10 cellular contexts compared by ENCODE assay signal in genomic region chr7:155660758-155661093, GRCh38. TPM values are rescaled to one million over a fixed set of nuclear protein-coding genes. Genes with fewer than 3 reads are reported as not detected.
DNase-seq lines count a peak whose midpoint lies in the region; ATAC-seq and TF ChIP-seq lines count a peak whose summit lies in the region.
"Had no signal": no experiment of that assay in that cellular context is flagged by ENCODE, and none has a peak within 500 bp of the region (broad histone marks: within the 10 kb centered on the region; RNA-seq: fewer than 3 reads in every experiment).

No MANE protein-coding gene starts in this region.

- no peaks in the 10 kb centered on the region for H3K9me2 ChIP-seq in PC-3 (replicated peaks; ENCODE audit: low read length)

- CTCF ChIA-PET in PC-3 (lab: Charles Lee): no interaction called here

- no peak overlapping the region for H3K4me3 Mint-ChIP-seq in activated T-helper 1 cell treated with anti-CD3 and anti-CD28 coated beads, Interleukin-12 subunit alpha, Interleukin-12 subunit beta, Interleukin-2, Interleukin-4 antibody, amounts not matched to agents 30 ng/mL and 10 ng/mL and 1 ng/mL, durations not matched to agents 14 hours and 24 hours and 36 hours
- H3K4me3 Mint-ChIP-seq in glutamatergic neuron (ENCODE audit: unreplicated experiment): no peak overlapping the region

- no peaks in the 10 kb centered on the region for H3K27me3 Mint-ChIP-seq in activated T-helper 1 cell treated with anti-CD3 and anti-CD28 coated beads, Interleukin-12 subunit alpha, Interleukin-12 subunit beta, Interleukin-2, Interleukin-4 antibody, amounts not matched to agents 30 ng/mL and 10 ng/mL and 1 ng/mL, durations not matched to agents 14 hours and 24 hours and 36 hours (ENCODE audit: insufficient read depth)
- H3K27me3 Mint-ChIP-seq in glutamatergic neuron (ENCODE audit: unreplicated experiment): peaks cover 4% of the 10 kb centered on the region

- peaks cover 54% of the 10 kb centered on the region for H3K4me1 Mint-ChIP-seq in activated T-helper 1 cell treated with anti-CD3 and anti-CD28 coated beads, Interleukin-12 subunit alpha, Interleukin-12 subunit beta, Interleukin-2, Interleukin-4 antibody, amounts not matched to agents 30 ng/mL and 10 ng/mL and 1 ng/mL, durations not matched to agents 14 hours and 24 hours and 36 hours (ENCODE audit: low read depth)
- H3K4me1 Mint-ChIP-seq in glutamatergic neuron (ENCODE audit: low read depth, unreplicated experiment): no peaks in the 10 kb centered on the region

- no peak overlapping the region for H2AFZ ChIP-seq in PC-3 (ENCODE audit: low read length)

- H3K4me2 ChIP-seq in PC-3 (ENCODE audit: low read length): no peak overlapping the region

- peaks cover 72% of the 10 kb centered on the region for H4K20me1 ChIP-seq in PC-3 (ENCODE audit: low read length)

- BruUV-seq in PC-3 (replicated peaks; lab: Mats Ljungman, UMichigan): no TSS peak

- no peak overlapping the region for H3K27ac ChIP-seq in suprapubic skin
- no peak overlapping the region for H3K27ac ChIP-seq in PC-3 (ENCODE audit: low read length)
- H3K27ac ChIP-seq: HL-60 had no signal

- TF ChIP-seq POLR2A in suprapubic skin (IDR thresholded peaks at IDR 0.05): no peak

- H3K9me3 ChIP-seq in suprapubic skin (peaks cover 3% of the 10 kb centered on the region), PC-3 (ENCODE audit: low read length) (no peaks in the 10 kb centered on the region)

- H3K27me3 ChIP-seq in suprapubic skin: no peaks in the 10 kb centered on the region
- no peaks in the 10 kb centered on the region for H3K27me3 ChIP-seq in PC-3 (ENCODE audit: low read length)

- no peak for TF ChIP-seq CTCF in suprapubic skin (IDR thresholded peaks at IDR 0.05)
- TF ChIP-seq CTCF in glutamatergic neuron (IDR thresholded peaks at IDR 0.05; ENCODE audit: partially characterized antibody, unreplicated experiment): no peak
- no peak for TF ChIP-seq CTCF in PC-3 (conservative IDR thresholded peaks at IDR 0.05; ENCODE audit: low read depth, low read length)

- ATAC-seq in GM18517 (IDR thresholded peaks at IDR 0.05; ENCODE audit: unreplicated experiment) (peak; percentile 63), GM19463 (IDR thresholded peaks at IDR 0.05; ENCODE audit: unreplicated experiment) (peak; percentile 64), HG02973 (IDR thresholded peaks at IDR 0.05; ENCODE audit: unreplicated experiment) (peak; percentile 86), PC-3 (no peak)

- no peaks in the 10 kb centered on the region for H3F3A ChIP-seq in PC-3 (ENCODE audit: low read length, unreplicated experiment)

- H3K9me3 Mint-ChIP-seq in activated T-helper 1 cell treated with anti-CD3 and anti-CD28 coated beads, Interleukin-12 subunit alpha, Interleukin-12 subunit beta, Interleukin-2, Interleukin-4 antibody, amounts not matched to agents 30 ng/mL and 10 ng/mL and 1 ng/mL, durations not matched to agents 14 hours and 24 hours and 36 hours: no peaks in the 10 kb centered on the region
- peaks cover 2% of the 10 kb centered on the region for H3K9me3 Mint-ChIP-seq in glutamatergic neuron (ENCODE audit: unreplicated experiment)

- H3K4me1 ChIP-seq in suprapubic skin (peaks cover 17% of the 10 kb centered on the region), PC-3 (ENCODE audit: insufficient read depth, low read length) (peaks cover 12% of the 10 kb centered on the region)

- no peak for TF ChIP-seq EP300 in suprapubic skin (IDR thresholded peaks at IDR 0.05)

- H3K79me2 ChIP-seq in PC-3 (ENCODE audit: low read length): peaks cover 99% of the 10 kb centered on the region

- intact Hi-C loops in activated T-helper 1 cell treated with anti-CD3 and anti-CD28 coated beads, Interleukin-12 subunit alpha, Interleukin-12 subunit beta, Interleukin-2, Interleukin-4 antibody, amounts not matched to agents 30 ng/mL and 10 ng/mL and 1 ng/mL, durations not matched to agents 14 hours and 24 hours and 36 hours (cut with micrococcal nuclease): loop anchor here (1.0 to 5.0 kb wide), 3 partner anchors 16 to 453 kb away; partner anchors contain the start of gene RBM33
- intact Hi-C loops in PC-3 (cut with micrococcal nuclease): no loop called here

- no peaks in the 10 kb centered on the region for H3K36me3 ChIP-seq in suprapubic skin
- H3K36me3 ChIP-seq in PC-3 (ENCODE audit: low read depth, low read length): 0 out of 2 replicates have a peak, but pooled peaks cover 3% of the 10 kb centered on the region

- POLR2A ChIA-PET in PC-3 (lab: Charles Lee; ENCODE audit: unreplicated experiment): no interaction called here

- no peak overlapping the region for H3K9ac ChIP-seq in PC-3 (ENCODE audit: low read length)

- peak overlapping the region; percentile 87 for H3K27ac Mint-ChIP-seq in activated T-helper 1 cell treated with anti-CD3 and anti-CD28 coated beads, Interleukin-12 subunit alpha, Interleukin-12 subunit beta, Interleukin-2, Interleukin-4 antibody, amounts not matched to agents 30 ng/mL and 10 ng/mL and 1 ng/mL, durations not matched to agents 14 hours and 24 hours and 36 hours
- no peak overlapping the region for H3K27ac Mint-ChIP-seq in glutamatergic neuron (ENCODE audit: unreplicated experiment)

- no peak overlapping the region for H3K4me3 ChIP-seq in suprapubic skin
- no peak overlapping the region for H3K4me3 ChIP-seq in PC-3 (ENCODE audit: low read length)

- peaks cover 15% of the 10 kb centered on the region for H3K36me3 Mint-ChIP-seq in activated T-helper 1 cell treated with anti-CD3 and anti-CD28 coated beads, Interleukin-12 subunit alpha, Interleukin-12 subunit beta, Interleukin-2, Interleukin-4 antibody, amounts not matched to agents 30 ng/mL and 10 ng/mL and 1 ng/mL, durations not matched to agents 14 hours and 24 hours and 36 hours (ENCODE audit: low read depth)
- H3K36me3 Mint-ChIP-seq in glutamatergic neuron (ENCODE audit: unreplicated experiment): peaks cover 6% of the 10 kb centered on the region

- 90% methylated on average over 1 of the region's 1 CpG for WGBS in suprapubic skin

- no peak for DNase-seq in activated T-helper 1 cell treated with anti-CD3 and anti-CD28 coated beads, Interleukin-12 subunit alpha, Interleukin-12 subunit beta, Interleukin-2, Interleukin-4 antibody, amounts not matched to agents 30 ng/mL and 10 ng/mL and 1 ng/mL, durations not matched to agents 14 hours and 24 hours and 36 hours (ENCODE audit: low spot score)
- no peak for DNase-seq in suprapubic skin (ENCODE audit: low spot score in 2 of 2)
- no peak for DNase-seq in SHP77 treated with DMSO at 0.1 percent for 48 hours (lab: John Stamatoyannopoulos, UW)
- no peak for DNase-seq in glutamatergic neuron
- DNase-seq in PC-3: no peak
- DNase-seq: NCI-H2029 had no signal

RNA-seq across cellular contexts. Expression of gene RBM33, which starts 16.3 kb away (rescaled TPM):
- 75.2 and 78.9 TPM in 2 replicates for total RNA-seq in activated T-helper 1 cell treated with anti-CD3 and anti-CD28 coated beads, Interleukin-12 subunit alpha, Interleukin-12 subunit beta, Interleukin-2, Interleukin-4 antibody, amounts not matched to agents 30 ng/mL and 10 ng/mL and 1 ng/mL, durations not matched to agents 14 hours and 24 hours and 36 hours
- total RNA-seq in suprapubic skin (100 to 1,000 TPM in 1 of 4 donors, 10 to 100 TPM in 3; 37.4 to 121 (median 58.2) TPM), glutamatergic neuron (ENCODE audit: unreplicated experiment) (67.5 TPM), PC-3 (2014; rRNA removed) (25.3 and 31.2 TPM in 2 replicates)
